In genomic region chr4:38753021-38753806, GRCh38 we compare ENCODE assay signal across 8 cellular contexts. TPM values are rescaled to one million over a fixed set of nuclear protein-coding genes. Genes with fewer than 3 reads are reported as not detected.
DNase-seq lines count a peak whose midpoint lies in the region; ATAC-seq and TF ChIP-seq lines count a peak whose summit lies in the region.

No MANE protein-coding gene starts in this region.

- H3K27me3 ChIP-seq in MG63 (no peaks in the 10 kb centered on the region), right lobe of liver (no peaks in the 10 kb centered on the region), aorta (ENCODE audit: control insufficient read depth in 1 of 2, insufficient read depth in 2 of 2, low read length in 1 of 2) (no peaks in the 10 kb centered on the region)

- no peaks in the 10 kb centered on the region for H3K9me3 ChIP-seq in MG63
- H3K9me3 ChIP-seq in right lobe of liver: no peaks in the 10 kb centered on the region
- no peaks in the 10 kb centered on the region for H3K9me3 ChIP-seq in aorta (ENCODE audit: control insufficient read depth, low read length)

- H3K4me1 ChIP-seq in right lobe of liver (no peaks in the 10 kb centered on the region), aorta (ENCODE audit: control insufficient read depth in 1 of 2, insufficient read depth in 2 of 2, low read length in 2 of 2) (peaks cover 0 to 5% of the 10 kb centered on the region in 2 donors)

- H3K36me3 ChIP-seq in MG63 (no peaks in the 10 kb centered on the region), right lobe of liver (no peaks in the 10 kb centered on the region), aorta (ENCODE audit: control insufficient read depth in 1 of 2, insufficient read depth in 2 of 2, low read length in 1 of 2) (no peaks in the 10 kb centered on the region)

- peak; percentile 49 to 71 (median 66) for ATAC-seq in right lobe of liver
- ATAC-seq in aorta (ENCODE audit: low FRiP score): peak; percentile 93
- ATAC-seq in GM18517 (IDR thresholded peaks at IDR 0.05; ENCODE audit: unreplicated experiment): no peak

- TF ChIP-seq CTCF in AG10803 (conservative IDR thresholded peaks at IDR 0.05; ENCODE audit: low read length): no peak
- TF ChIP-seq CTCF in right lobe of liver (IDR thresholded peaks at IDR 0.05): no peak

- no peak overlapping the region for H3K27ac ChIP-seq in right lobe of liver
- H3K27ac ChIP-seq in aorta (ENCODE audit: low read depth in 1 of 2, low read length in 2 of 2): peak overlapping the region in 1 of 2 donors; percentile 81

- H3K4me3 ChIP-seq in AG10803 (ENCODE audit: low read length): peak overlapping the region; percentile 38
- no peak overlapping the region for H3K4me3 ChIP-seq in MG63
- no peak overlapping the region for H3K4me3 ChIP-seq in right lobe of liver
- H3K4me3 ChIP-seq in aorta (ENCODE audit: low read length in 2 of 2): no peak overlapping the region

- TF ChIP-seq POLR2A in right lobe of liver (IDR thresholded peaks at IDR 0.05): no peak

- intact Hi-C loops in right lobe of liver (cut with DNase I): no loop called here
- intact Hi-C loops in aorta (cut with DNase I): loop anchor here (5.0 to 10.0 kb wide), 2 partner anchors 114 to 382 kb away; partner anchors contain the start of gene FAM114A1 (in 1 of the 2)

- 81% methylated on average over 17 of the region's 19 CpGs for WGBS in right lobe of liver (ENCODE audit: insufficient coverage, low coverage, low lambda C conversion rate, missing lambda C conversion rate)
- 16 to 18% methylated on average over 19 of the region's 19 CpGs for WGBS in aorta, 2 donors

- DNase-seq in AG10803 (ENCODE audit: low read depth): peak; percentile 100
- DNase-seq in MG63: peak; percentile 93
- peak; percentile 93 for DNase-seq in ecto neural progenitor cell (ENCODE audit: low spot score)
- peak in 1 of 3 donors; percentile 57 for DNase-seq in right lobe of liver
- DNase-seq in aorta: peak; percentile 88 to 92
- no peak for DNase-seq in activated naive CD4-positive, alpha-beta T cell (lab: John Stamatoyannopoulos, UW)
- DNase-seq in NK-92 (lab: John Stamatoyannopoulos, UW; ENCODE audit: unreplicated experiment): no peak

RNA-seq across cellular contexts. Expression of gene TLR10, which starts 29.6 kb away (rescaled TPM):
- total RNA-seq in MG63 (2014; rRNA removed; shearing (Covaris generic); ENCODE audit: low replicate concordance): not detected in 2 replicates
- under 1 TPM in 4 of 6 experiments, not detected in 2; 0.16 to 0.68 (median 0.39) TPM for total RNA-seq in right lobe of liver
- total RNA-seq in aorta: 1 to 10 TPM in 1 of 2 donors, under 1 TPM in 1; 0.32 to 1.1 TPM
- not detected for polyA plus RNA-seq in aorta

RNA-seq across cellular contexts. Expression of gene TLR1, which starts 51.4 kb away (rescaled TPM):
- 0.07 TPM in 1 of 2 replicates, not detected in the other for total RNA-seq in MG63 (2014; rRNA removed; shearing (Covaris generic); ENCODE audit: low replicate concordance)
- 10 to 100 TPM in 1 of 6 experiments, 1 to 10 TPM in 5; 5.1 to 10.5 (median 7.8) TPM for total RNA-seq in right lobe of liver
- 10 to 100 TPM; 18.1 to 29.7 TPM for total RNA-seq in aorta
- 1 to 10 TPM; 1.1 to 4.5 TPM for polyA plus RNA-seq in aorta

Comparison
In these comparisons a context has a peak if more than half of its experiments do, and no peak if none do; other contexts are left out.
1. DNase-seq: peak in AG10803 (single experiment), MG63 (single experiment), ecto neural progenitor cell (single experiment) and aorta (2 of 2); none in activated naive CD4-positive, alpha-beta T cell (0 of 4) and NK-92 (single experiment).
2. intact Hi-C loops: an anchor here in aorta (5.0 to 10.0 kb wide); none called in right lobe of liver.